ENCODE assay signal across 1 cellular context in genomic region chr11:28110108-28110838, GRCh38.
TF ChIP-seq lines count a peak whose summit lies in the region.

No MANE protein-coding gene starts in this region.

TF ChIP-seq in A549, 52 proteins besides CTCF, POLR2A, EP300 and RAD21 (continued from another document):
- no peak for TF ChIP-seq ATOH8 (CRISPR knock-in tag; IDR thresholded peaks at IDR 0.05; ENCODE audit: low read depth)
- no peak for TF ChIP-seq TP53 (CRISPR knock-in tag; IDR thresholded peaks at IDR 0.05)
- no peak for TF ChIP-seq POLR2AphosphoS2 (conservative IDR thresholded peaks at IDR 0.05; ENCODE audit: low read length)
- no peak for TF ChIP-seq BHLHE40 (IDR thresholded peaks at IDR 0.05; ENCODE audit: low read depth, low read length)
- peak; percentile 95 for TF ChIP-seq MAX (IDR thresholded peaks at IDR 0.05)
- TF ChIP-seq JUN (IDR thresholded peaks at IDR 0.05), result peak; percentile 74 to 90; a peak in 4 of 5 replicates
- peak; percentile 51; the same call in 2 of the 3 replicates for TF ChIP-seq SMC3 (IDR thresholded peaks at IDR 0.05)
- no peak for TF ChIP-seq RARB (CRISPR knock-in tag; IDR thresholded peaks at IDR 0.05)
- no peak for TF ChIP-seq RFX5 (IDR thresholded peaks at IDR 0.05)
- TF ChIP-seq CHD4 (IDR thresholded peaks at IDR 0.05; ENCODE audit: borderline replicate concordance), result no peak
- TF ChIP-seq KDM5A (IDR thresholded peaks at IDR 0.05), result peak; percentile 99
- no peak for TF ChIP-seq HOXA7 (CRISPR knock-in tag; IDR thresholded peaks at IDR 0.05)
- no peak for TF ChIP-seq ESRRA (IDR thresholded peaks at IDR 0.05; ENCODE audit: borderline replicate concordance, low read length)
- TF ChIP-seq EHMT2 (IDR thresholded peaks at IDR 0.05; ENCODE audit: low read depth), result no peak
- peak; percentile 72; the same call in 1 of the 2 replicates for TF ChIP-seq PHF8 (IDR thresholded peaks at IDR 0.05; ENCODE audit: borderline replicate concordance, low read depth)
- no peak for TF ChIP-seq TFCP2L1 (CRISPR knock-in tag; IDR thresholded peaks at IDR 0.05)
- no peak for TF ChIP-seq HOXB13 (CRISPR knock-in tag; IDR thresholded peaks at IDR 0.05; ENCODE audit: low read depth)
- TF ChIP-seq JUNB (IDR thresholded peaks at IDR 0.05), result no peak
- TF ChIP-seq ELK1 (IDR thresholded peaks at IDR 0.05; ENCODE audit: low read depth, low read length), result no peak
- TF ChIP-seq NFE2L2 (conservative IDR thresholded peaks at IDR 0.05; ENCODE audit: low read length), result no peak
- no peak for TF ChIP-seq CBX8 (IDR thresholded peaks at IDR 0.05)
- TF ChIP-seq FOSB (CRISPR knock-in tag; IDR thresholded peaks at IDR 0.05), result no peak
- TF ChIP-seq FOXS1 (CRISPR knock-in tag; IDR thresholded peaks at IDR 0.05), result no peak
- TF ChIP-seq HES2 (IDR thresholded peaks at IDR 0.05), result no peak
- TF ChIP-seq ZC3H11A (IDR thresholded peaks at IDR 0.05), result 0 out of 2 replicates have a peak, but pooled peaks have one; percentile 10
- TF ChIP-seq REST (IDR thresholded peaks at IDR 0.05), result no peak
- TF ChIP-seq ZFP36 (IDR thresholded peaks at IDR 0.05; ENCODE audit: borderline replicate concordance, partially characterized antibody), result no peak
- TF ChIP-seq SREBF2 (IDR thresholded peaks at IDR 0.05), result no peak
- TF ChIP-seq HEYL (CRISPR knock-in tag; IDR thresholded peaks at IDR 0.05), result no peak
- no peak for TF ChIP-seq NR3C1 (IDR thresholded peaks at IDR 0.05)
- no peak for TF ChIP-seq EHF (CRISPR knock-in tag; IDR thresholded peaks at IDR 0.05)
- TF ChIP-seq HDAC2 (IDR thresholded peaks at IDR 0.05), result peak; percentile 24; the same call in 1 of the 2 replicates
- no peak for TF ChIP-seq RNF2 (IDR thresholded peaks at IDR 0.05; ENCODE audit: borderline replicate concordance, low read depth)
- TF ChIP-seq MYC (IDR thresholded peaks at IDR 0.05; ENCODE audit: borderline replicate concordance, low read length), result peak; percentile 49; the same call in 1 of the 2 replicates
